17 cellular contexts compared by ENCODE assay signal in the genomic region with DNA sequence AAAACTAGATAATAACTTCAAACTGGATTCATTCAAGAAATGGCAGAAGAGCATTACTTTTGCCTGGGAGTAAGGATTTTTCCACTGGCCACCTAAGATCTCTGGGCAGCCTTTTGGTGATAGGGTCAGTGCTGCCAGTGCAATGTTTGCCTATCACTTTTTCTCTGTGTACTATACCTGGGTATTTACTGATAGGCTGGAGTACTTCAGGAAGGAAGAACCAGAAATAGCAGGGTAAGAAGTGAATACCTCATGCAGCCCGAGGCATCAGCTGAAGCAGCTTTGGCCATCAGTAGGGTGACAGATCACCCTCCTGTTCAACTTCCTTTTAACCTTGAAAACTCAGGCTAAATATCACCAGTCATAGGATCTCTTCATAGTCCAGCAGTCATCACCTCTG. TPM values are rescaled to one million over a fixed set of nuclear protein-coding genes. Genes with fewer than 3 reads are reported as not detected.
"Had no signal": no experiment of that assay in that cellular context is flagged by ENCODE, and none has a peak within 500 bp of the region (broad histone marks: within the 10 kb centered on the region; RNA-seq: fewer than 3 reads in every experiment).

No MANE protein-coding gene starts in this region.

- H3K9me3 ChIP-seq: tibial artery, vagina had no signal

- H3K4me3 ChIP-seq: tibial artery, vagina had no signal

- H3K36me3 ChIP-seq: tibial artery, vagina had no signal

- DNase-seq: activated B cell treated with CpG ODN at 0.5 μM for 24 hours; activated CD4-positive, alpha-beta memory T cell treated with anti-CD3 and anti-CD28 coated beads for 36 hours; activated CD4-positive, alpha-beta T cell treated with anti-CD3 and anti-CD28 coated beads for 4 hours; activated T-cell treated with anti-CD3 and anti-CD28 coated beads for 4 hours; dermis blood vessel endothelial cell; effector memory CD8-positive, alpha-beta T cell; foreskin fibroblast; midbrain; nephron progenitor cell; occipital lobe; retina; stimulated activated CD4-positive, alpha-beta T cell treated with anti-CD3 and anti-CD28 coated beads, Interleukin-12 subunit alpha, Interleukin-12 subunit beta, amount 100 ng/mL, for 4 hours; stimulated activated CD4-positive, alpha-beta T cell treated with anti-CD3 and anti-CD28 coated beads, Interleukin-2, amount 100 ng/mL, for 24 hours; stimulated activated naive CD4-positive, alpha-beta T cell treated with Interleukin-2 at 50 U/mL for 16 hours; substantia nigra; tibial artery had no signal

- ATAC-seq: effector memory CD8-positive, alpha-beta T cell had no signal

- H3K27me3 ChIP-seq: tibial artery, vagina had no signal

- H3K27ac ChIP-seq: tibial artery, vagina had no signal

RNA-seq across cellular contexts. Expression of a gene that starts 5.5 kb away (rescaled TPM):
- total RNA-seq: activated B cell treated with CpG ODN at 0.5 μM for 24 hours had no signal
